34 cellular contexts compared by ENCODE assay signal in the genomic region with DNA sequence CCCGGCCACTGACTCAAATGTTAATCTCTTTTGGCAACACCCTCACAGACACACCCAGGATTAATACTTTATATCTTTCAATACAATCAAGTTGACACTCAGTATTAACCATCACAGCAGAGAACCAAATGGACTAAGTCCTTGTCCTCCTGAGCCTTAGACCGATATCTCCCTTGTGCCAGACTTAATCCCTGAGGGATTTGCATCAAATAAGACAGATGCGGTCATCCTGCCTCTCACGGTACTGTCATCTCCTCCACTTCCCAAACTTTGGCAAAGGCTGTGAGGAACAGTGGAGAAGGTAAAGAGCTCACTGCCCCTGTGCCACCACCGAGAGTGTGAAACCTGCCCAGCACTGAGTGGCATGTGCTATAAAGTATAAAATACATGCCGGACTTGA.
"Had no signal": no experiment of that assay in that cellular context is flagged by ENCODE, and none has a peak within 500 bp of the region (broad histone marks: within the 10 kb centered on the region; RNA-seq: fewer than 3 reads in every experiment).

No MANE protein-coding gene starts in this region.

- H3K4me3 Mint-ChIP-seq: activated CD4-positive, alpha-beta memory T cell treated with anti-CD3 and anti-CD28 coated beads, Interleukin-2, amount 10 ng/mL, durations not matched to agents 7 days and 5 days; activated CD4-positive, alpha-beta T cell treated with anti-CD3 and anti-CD28 coated beads, Interleukin-2, amount 10 ng/mL, durations not matched to agents 7 days and 5 days; activated naive CD8-positive, alpha-beta T cell treated with anti-CD3 and anti-CD28 coated beads, Interleukin-2, amount 10 ng/mL, durations not matched to agents 7 days and 5 days; activated T-cell treated with anti-CD3 and anti-CD28 coated beads, Interleukin-2, amount 50 U/mL, for 24 hours; activated T-cell treated with anti-CD3 and anti-CD28 coated beads, Interleukin-2, amount 50 U/mL, for 72 hours; central memory CD8-positive, alpha-beta T cell; effector memory CD8-positive, alpha-beta T cell; T-helper 17 cell; T-helper 2 cell treated with Interferon-gamma antibody and Interleukin-4, amounts not matched to agents 5 μg/mL and 100 μg/mL, for 36 hours had no signal

- FAIRE-seq: bronchial epithelial cell, colon had no signal

- DNase-seq: activated CD4-positive, alpha-beta memory T cell treated with anti-CD3 and anti-CD28 coated beads, Interleukin-2, amount 10 ng/mL, durations not matched to agents 7 days and 5 days; activated CD4-positive, alpha-beta T cell treated with anti-CD3 and anti-CD28 coated beads for 1 hour; activated CD4-positive, alpha-beta T cell treated with anti-CD3 and anti-CD28 coated beads for 4 hours; activated CD4-positive, alpha-beta T cell treated with anti-CD3 and anti-CD28 coated beads, Interleukin-2, amount 10 ng/mL, durations not matched to agents 7 days and 5 days; activated CD4-positive, alpha-beta T cell treated with anti-CD3 and anti-CD28 coated beads, Interleukin-2, amount 50 U/mL, for 4 hours; activated CD8-positive, alpha-beta memory T cell treated with anti-CD3 and anti-CD28 coated beads, Interleukin-2, amount 50 U/mL, for 48 hours; activated effector memory CD4-positive, alpha-beta T cell treated with Interleukin-2 at 50 U/mL for 16 hours; activated gamma-delta T cell treated with Interleukin-2 at 50 U/mL for 16 hours; activated naive CD4-positive, alpha-beta T cell treated with anti-CD3 and anti-CD28 coated beads, Interleukin-2, amount 50 U/mL, for 16 hours; activated naive CD4-positive, alpha-beta T cell treated with Interleukin-2 at 50 U/mL for 16 hours; activated naive CD8-positive, alpha-beta T cell treated with anti-CD3 and anti-CD28 coated beads, Interleukin-2, amount 10 ng/mL, durations not matched to agents 7 days and 5 days; activated T-cell treated with anti-CD3 and anti-CD28 coated beads for 4 hours; activated T-cell treated with anti-CD3 and anti-CD28 coated beads, Interleukin-2, amount 50 U/mL, for 24 hours; activated T-cell treated with anti-CD3 and anti-CD28 coated beads, Interleukin-2, amount 50 U/mL, for 72 hours; brain microvascular endothelial cell; cortex of kidney; dermis blood vessel endothelial cell; effector CD4-positive, alpha-beta T cell; effector memory CD8-positive, alpha-beta T cell; erythroblast; foreskin keratinocyte; gastrocnemius medialis; glutamatergic neuron; heart left ventricle; T-helper 1 cell; T-helper 17 cell; T1000 had no signal

- H3K27ac Mint-ChIP-seq: activated CD4-positive, alpha-beta memory T cell treated with anti-CD3 and anti-CD28 coated beads, Interleukin-2, amount 10 ng/mL, durations not matched to agents 7 days and 5 days; activated CD4-positive, alpha-beta T cell treated with anti-CD3 and anti-CD28 coated beads, Interleukin-2, amount 10 ng/mL, durations not matched to agents 7 days and 5 days; activated naive CD8-positive, alpha-beta T cell treated with anti-CD3 and anti-CD28 coated beads, Interleukin-2, amount 10 ng/mL, durations not matched to agents 7 days and 5 days; activated T-cell treated with anti-CD3 and anti-CD28 coated beads, Interleukin-2, amount 50 U/mL, for 24 hours; activated T-cell treated with anti-CD3 and anti-CD28 coated beads, Interleukin-2, amount 50 U/mL, for 72 hours; effector memory CD8-positive, alpha-beta T cell; T-helper 17 cell; T-helper 2 cell treated with Interferon-gamma antibody and Interleukin-4, amounts not matched to agents 5 μg/mL and 100 μg/mL, for 36 hours had no signal

- H3K4me1 Mint-ChIP-seq: central memory CD8-positive, alpha-beta T cell had no signal

- H3K4me3 ChIP-seq: ascending aorta, esophagus muscularis mucosa, gastrocnemius medialis, heart left ventricle had no signal

- H3K9me3 Mint-ChIP-seq: activated CD4-positive, alpha-beta memory T cell treated with anti-CD3 and anti-CD28 coated beads, Interleukin-2, amount 10 ng/mL, durations not matched to agents 7 days and 5 days; activated CD4-positive, alpha-beta T cell treated with anti-CD3 and anti-CD28 coated beads, Interleukin-2, amount 10 ng/mL, durations not matched to agents 7 days and 5 days; activated naive CD8-positive, alpha-beta T cell treated with anti-CD3 and anti-CD28 coated beads, Interleukin-2, amount 10 ng/mL, durations not matched to agents 7 days and 5 days; activated T-cell treated with anti-CD3 and anti-CD28 coated beads, Interleukin-2, amount 50 U/mL, for 24 hours; activated T-cell treated with anti-CD3 and anti-CD28 coated beads, Interleukin-2, amount 50 U/mL, for 72 hours; central memory CD8-positive, alpha-beta T cell; effector memory CD8-positive, alpha-beta T cell; T-helper 2 cell treated with Interferon-gamma antibody and Interleukin-4, amounts not matched to agents 5 μg/mL and 100 μg/mL, for 36 hours had no signal

- H3K36me3 ChIP-seq: ascending aorta, brain microvascular endothelial cell, esophagus muscularis mucosa, gastrocnemius medialis, heart left ventricle, WERI-Rb-1 had no signal

- H3K9me3 ChIP-seq: ascending aorta, esophagus muscularis mucosa, gastrocnemius medialis, heart left ventricle had no signal

- H3K27me3 ChIP-seq: ascending aorta, brain microvascular endothelial cell, esophagus muscularis mucosa, foreskin keratinocyte, gastrocnemius medialis, heart left ventricle had no signal

- H3K4me1 ChIP-seq: ascending aorta, foreskin keratinocyte had no signal

- ATAC-seq: activated T-cell treated with anti-CD3 and anti-CD28 coated beads, Interleukin-2, amount 50 U/mL, for 72 hours; effector memory CD8-positive, alpha-beta T cell; foreskin keratinocyte; gastrocnemius medialis; heart left ventricle; T-helper 17 cell had no signal

- H3K36me3 Mint-ChIP-seq: activated naive CD8-positive, alpha-beta T cell treated with anti-CD3 and anti-CD28 coated beads, Interleukin-2, amount 10 ng/mL, durations not matched to agents 7 days and 5 days had no signal

- H3K27ac ChIP-seq: ascending aorta, brain microvascular endothelial cell, esophagus muscularis mucosa, foreskin keratinocyte, gastrocnemius medialis, heart left ventricle, WERI-Rb-1 had no signal

- H3K27me3 Mint-ChIP-seq: activated naive CD8-positive, alpha-beta T cell treated with anti-CD3 and anti-CD28 coated beads, Interleukin-2, amount 10 ng/mL, durations not matched to agents 7 days and 5 days; activated T-cell treated with anti-CD3 and anti-CD28 coated beads, Interleukin-2, amount 50 U/mL, for 24 hours; central memory CD8-positive, alpha-beta T cell; effector memory CD8-positive, alpha-beta T cell; T-helper 17 cell had no signal
